10 cellular contexts compared by ENCODE assay signal in the genomic region with DNA sequence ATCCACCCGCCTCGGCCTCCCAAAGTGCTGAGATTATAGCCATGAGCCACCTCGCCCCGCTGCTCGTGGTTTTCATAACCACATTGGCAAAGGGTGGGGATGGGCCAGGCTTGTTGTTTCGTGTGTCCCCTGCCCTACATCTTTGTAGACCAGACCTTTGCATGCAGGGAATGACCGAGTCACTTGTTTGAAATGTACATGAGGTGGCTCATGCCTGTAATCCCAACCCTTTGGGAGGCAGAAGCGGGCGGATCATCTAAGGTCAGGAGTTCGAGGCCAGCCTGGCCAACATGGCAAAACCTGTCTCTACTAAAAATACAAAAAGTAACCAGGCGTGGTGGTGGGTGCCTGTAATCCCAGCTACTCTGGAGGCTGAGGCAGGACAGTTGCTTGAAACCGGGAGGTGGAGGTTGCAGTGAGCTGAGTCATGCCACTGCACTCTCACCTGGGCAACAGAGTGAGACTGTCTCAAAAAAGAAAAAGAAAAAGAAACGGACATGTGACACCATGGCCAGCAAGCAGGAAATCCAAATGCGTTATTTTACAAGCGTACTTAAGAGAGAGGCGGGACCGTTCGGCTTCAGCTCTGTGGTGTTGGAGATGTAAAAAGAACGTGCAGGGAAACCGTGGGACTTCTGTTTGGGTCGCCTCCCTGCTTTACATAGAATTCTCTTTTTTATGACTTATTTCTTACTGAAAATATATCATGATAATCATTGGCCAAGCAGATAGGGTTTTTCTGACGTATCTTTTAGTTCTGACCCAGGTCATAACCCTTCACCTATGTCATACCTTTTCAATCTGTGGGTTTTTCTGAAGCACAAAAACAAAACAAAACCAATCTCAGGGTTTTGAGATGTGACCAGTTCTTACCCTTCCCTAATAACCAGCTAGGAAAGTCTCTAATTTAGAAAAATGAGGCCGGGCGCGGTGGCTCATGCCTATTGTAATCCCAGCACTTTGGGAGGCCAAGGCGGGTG. TPM values are rescaled to one million over a fixed set of nuclear protein-coding genes. Genes with fewer than 3 reads are reported as not detected.
DNase-seq lines count a peak whose midpoint lies in the region; ATAC-seq, FAIRE-seq and TF ChIP-seq lines count a peak whose summit lies in the region.
"Had no signal": no experiment of that assay in that cellular context is flagged by ENCODE, and none has a peak within 500 bp of the region (broad histone marks: within the 10 kb centered on the region; RNA-seq: fewer than 3 reads in every experiment).

No MANE protein-coding gene starts in this region.

- no peaks in the 10 kb centered on the region for H4K20me1 ChIP-seq in OCI-LY1 (ENCODE audit: insufficient read depth, low read length)

- no peak overlapping the region; the same call in 1 of the 2 replicates for H3K4me2 ChIP-seq in OCI-LY1 (ENCODE audit: low read length)

- no peak overlapping the region for H3K4me3 ChIP-seq in OCI-LY1 (ENCODE audit: low read depth, low read length, poor library complexity, severe bottlenecking)
- no peak overlapping the region for H3K4me3 ChIP-seq in mucosa of descending colon
- H3K4me3 ChIP-seq: esophagus muscularis mucosa, SK-N-MC had no signal

- H3K36me3 ChIP-seq in OCI-LY1 (ENCODE audit: insufficient read depth, low read length) (peaks cover 19% of the 10 kb centered on the region), mucosa of descending colon (ENCODE audit: low read depth) (no peaks in the 10 kb centered on the region)

- peak; percentile 32 for ATAC-seq in HG02678 (IDR thresholded peaks at IDR 0.05; ENCODE audit: unreplicated experiment)
- peak; percentile 60 for ATAC-seq in mucosa of descending colon
- no peak for ATAC-seq in HG02970 (IDR thresholded peaks at IDR 0.05; ENCODE audit: low FRiP score, unreplicated experiment)

- H2AFZ ChIP-seq in OCI-LY1 (ENCODE audit: low read length): no peak overlapping the region

- H3K9me2 ChIP-seq in OCI-LY1 (ENCODE audit: low read depth, low read length): no peaks in the 10 kb centered on the region

- intact Hi-C loops in mucosa of descending colon (cut with DNase I, micrococcal nuclease): loop anchor here in 1 of 2 donors (10.0 kb wide), 1 partner anchor 220 kb away; no protein-coding TSS in a partner anchor

- peak; percentile 97 for FAIRE-seq in GM18507 (lab: Jason Lieb, UNC)

- H3F3A ChIP-seq in OCI-LY1 (ENCODE audit: insufficient read depth, low read length): no peaks in the 10 kb centered on the region

- H3K27ac ChIP-seq in OCI-LY1 (ENCODE audit: low read depth, low read length, poor library complexity, severe bottlenecking): peak overlapping the region; percentile 94
- H3K27ac ChIP-seq: esophagus muscularis mucosa, SK-N-MC had no signal

- no peaks in the 10 kb centered on the region for H3K79me2 ChIP-seq in OCI-LY1 (ENCODE audit: insufficient read depth, low read length)

- H3K27me3 ChIP-seq in OCI-LY1 (ENCODE audit: insufficient read depth, low read length): no peaks in the 10 kb centered on the region; the same call in 1 of the 2 replicates
- H3K27me3 ChIP-seq: esophagus muscularis mucosa had no signal

- DNase-seq in GM18507 (ENCODE audit: extremely low spot score, insufficient read length, low read depth): no peak
- DNase-seq in mucosa of descending colon: no peak
- no peak for DNase-seq in RPMI8226
- DNase-seq in Ammon's horn (ENCODE audit: low spot score): no peak
- DNase-seq in hepatic stellate cell (ENCODE audit: low spot score): no peak

- H3K9me3 ChIP-seq in OCI-LY1 (ENCODE audit: low read length) (no peaks in the 10 kb centered on the region), mucosa of descending colon (no peaks in the 10 kb centered on the region)
- H3K9me3 ChIP-seq: esophagus muscularis mucosa had no signal

- H3K4me1 ChIP-seq in OCI-LY1 (ENCODE audit: insufficient read depth, low read length, severe bottlenecking) (peaks cover 68% of the 10 kb centered on the region), mucosa of descending colon (ENCODE audit: low read depth) (peaks cover 9% of the 10 kb centered on the region)

- no peak overlapping the region for H3K9ac ChIP-seq in OCI-LY1 (ENCODE audit: low read length)

- TF ChIP-seq CTCF in OCI-LY1 (IDR thresholded peaks at IDR 0.05; ENCODE audit: low read length) (no peak), mucosa of descending colon (IDR thresholded peaks at IDR 0.05) (no peak)

RNA-seq across cellular contexts. Expression of gene WIPI2, which starts 45.1 kb away (rescaled TPM):
- total RNA-seq in mucosa of descending colon: 10 to 100 TPM; 43.4 to 55.2 (median 54.6) TPM

RNA-seq across cellular contexts. Expression of gene SLC29A4, which starts 47.6 kb away (rescaled TPM):
- total RNA-seq in mucosa of descending colon: 1 to 10 TPM; 5.4 to 7.4 (median 5.5) TPM
